ENCODE assay signal across 17 cellular contexts in the genomic region with DNA sequence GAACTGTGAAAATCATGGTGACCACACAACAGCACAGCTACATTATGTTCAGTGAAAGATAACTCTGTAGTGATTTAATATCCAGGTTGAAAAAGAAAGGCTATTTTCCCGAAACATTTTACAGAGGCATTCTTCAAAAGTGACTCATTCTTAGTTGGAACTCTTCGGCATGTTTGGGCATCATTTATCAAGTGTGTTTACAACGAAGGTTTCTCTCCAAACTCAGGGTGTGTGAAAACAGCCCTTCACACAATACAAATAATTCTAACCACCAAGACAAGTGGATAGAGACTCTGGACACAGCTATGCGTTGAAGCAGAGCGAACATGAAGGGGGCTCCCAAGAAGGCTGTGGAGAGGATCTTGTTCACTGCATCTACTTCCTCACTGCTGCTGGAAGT. TPM values are rescaled to one million over a fixed set of nuclear protein-coding genes. Genes with fewer than 3 reads are reported as not detected.
DNase-seq lines count a peak whose midpoint lies in the region; ATAC-seq and TF ChIP-seq lines count a peak whose summit lies in the region.
"Had no signal": no experiment of that assay in that cellular context is flagged by ENCODE, and none has a peak within 500 bp of the region (broad histone marks: within the 10 kb centered on the region; RNA-seq: fewer than 3 reads in every experiment).

No MANE protein-coding gene starts in this region.

- H4K20me1 ChIP-seq in PC-3 (ENCODE audit: low read length) (no peaks in the 10 kb centered on the region), mammary epithelial cell (ENCODE audit: insufficient read depth, low read length) (no peaks in the 10 kb centered on the region)

- intact Hi-C loops in PC-3 (cut with micrococcal nuclease) (loop anchor here (2.0 kb wide), 1 partner anchor 31 kb away; no protein-coding TSS in a partner anchor), mammary epithelial cell (cut with micrococcal nuclease) (no loop called here), uterus (cut with DNase I; ENCODE audit: low total_unique reads) (no loop called here)
- intact Hi-C loops in activated T-helper 2 cell treated with anti-CD3 and anti-CD28 coated beads, Interferon-gamma antibody, Interleukin-2, Interleukin-4, amounts not matched to agents 10 μg/mL and 5 μg/mL and 100 μg/mL, durations not matched to agents 14 hours and 24 hours and 36 hours (cut with micrococcal nuclease) = no loop called here

- dilution Hi-C loops in mammary epithelial cell (cut with HindIII; ENCODE audit: low sequenced_read_pairs) = no loop called here

- TF ChIP-seq POLR2A in gastroesophageal sphincter (IDR thresholded peaks at IDR 0.05) (no peak), uterus (IDR thresholded peaks at IDR 0.05) (no peak)

- no TSS peak for BruUV-seq in PC-3 (replicated peaks; lab: Mats Ljungman, UMichigan)
- BruUV-seq in mammary epithelial cell (replicated peaks; lab: Mats Ljungman, UMichigan) = no TSS peak

- H3K9me3 ChIP-seq in PC-3 (ENCODE audit: low read length) (peaks cover 10% of the 10 kb centered on the region), mammary epithelial cell (replicated peaks; ENCODE audit: insufficient read depth, low read length) (no peaks in the 10 kb centered on the region), gastroesophageal sphincter (no peaks in the 10 kb centered on the region), uterus (no peaks in the 10 kb centered on the region)
- H3K9me3 ChIP-seq: A549, BE2C had no signal

- in situ Hi-C loops in mammary epithelial cell (cut with MboI; ENCODE audit: low sequenced_read_pairs in 2 of 2) = no loop called here

- no peak overlapping the region for H3K9ac ChIP-seq in PC-3 (ENCODE audit: low read length)
- H3K9ac ChIP-seq in mammary epithelial cell (ENCODE audit: insufficient read depth, low read length) = no peak overlapping the region
- H3K9ac ChIP-seq: GM23248 had no signal

- no peak for TF ChIP-seq EP300 in gastroesophageal sphincter (IDR thresholded peaks at IDR 0.05)

- H3K4me3 ChIP-seq in PC-3 (ENCODE audit: low read length) (no peak overlapping the region), mammary epithelial cell (replicated peaks in 1 of 3; ENCODE audit: insufficient read depth in 1 of 3, low read depth in 2 of 3, low read length in 3 of 3) (no peak overlapping the region), gastroesophageal sphincter (no peak overlapping the region), uterus (peak overlapping the region in 1 of 2 donors; percentile 7)
- H3K4me3 ChIP-seq: A549, GM23248 had no signal

- ATAC-seq in PC-3 (no peak), gastroesophageal sphincter (peak; percentile 41), HG02571 (IDR thresholded peaks at IDR 0.05; ENCODE audit: unreplicated experiment) (no peak)
- ATAC-seq: A549, HepG2 had no signal

- H3K79me2 ChIP-seq in PC-3 (ENCODE audit: low read length) (no peaks in the 10 kb centered on the region), mammary epithelial cell (ENCODE audit: insufficient read depth, low read length) (no peaks in the 10 kb centered on the region)

- H3K27ac Mint-ChIP-seq in activated T-helper 2 cell treated with anti-CD3 and anti-CD28 coated beads, Interferon-gamma antibody, Interleukin-2, Interleukin-4, amounts not matched to agents 10 μg/mL and 5 μg/mL and 100 μg/mL, durations not matched to agents 14 hours and 24 hours and 36 hours = no peak overlapping the region

- DNase-seq in PC-3 = peak; percentile 19
- DNase-seq in mammary epithelial cell = peak; percentile 1
- no peak for DNase-seq in uterus
- DNase-seq in activated T-helper 2 cell treated with anti-CD3 and anti-CD28 coated beads, Interferon-gamma antibody, Interleukin-2, Interleukin-4, amounts not matched to agents 10 μg/mL and 5 μg/mL and 100 μg/mL, durations not matched to agents 14 hours and 24 hours and 36 hours (ENCODE audit: low spot score) = no peak
- DNase-seq in occipital lobe (lab: John Stamatoyannopoulos, UW) = no peak
- DNase-seq: BE2C; CD4-positive, alpha-beta memory T cell; DND-41; GDM1; GM23248 had no signal

- no peaks in the 10 kb centered on the region for H3K4me1 Mint-ChIP-seq in activated T-helper 2 cell treated with anti-CD3 and anti-CD28 coated beads, Interferon-gamma antibody, Interleukin-2, Interleukin-4, amounts not matched to agents 10 μg/mL and 5 μg/mL and 100 μg/mL, durations not matched to agents 14 hours and 24 hours and 36 hours (ENCODE audit: low read depth)
- H3K4me1 Mint-ChIP-seq: CD4-positive, alpha-beta memory T cell had no signal

- H3K27me3 ChIP-seq in PC-3 (ENCODE audit: low read length) (no peaks in the 10 kb centered on the region), mammary epithelial cell (ENCODE audit: insufficient read depth, low read length) (no peaks in the 10 kb centered on the region), gastroesophageal sphincter (no peaks in the 10 kb centered on the region), uterus (no peaks in the 10 kb centered on the region)
- H3K27me3 ChIP-seq: BE2C had no signal

- H3K4me3 Mint-ChIP-seq in activated T-helper 2 cell treated with anti-CD3 and anti-CD28 coated beads, Interferon-gamma antibody, Interleukin-2, Interleukin-4, amounts not matched to agents 10 μg/mL and 5 μg/mL and 100 μg/mL, durations not matched to agents 14 hours and 24 hours and 36 hours (ENCODE audit: low read depth) = no peak overlapping the region
- H3K4me3 Mint-ChIP-seq: CD4-positive, alpha-beta memory T cell had no signal

- WGBS in mammary epithelial cell (ENCODE audit: low coverage, missing lambda C conversion rate) = 39% methylated on average over 5 of the region's 5 CpGs
- 36 to 38% methylated on average over 5 of the region's 5 CpGs for WGBS in gastroesophageal sphincter (ENCODE audit: low coverage in 1 of 2), 2 donors

- no peaks in the 10 kb centered on the region for H3K36me3 Mint-ChIP-seq in activated T-helper 2 cell treated with anti-CD3 and anti-CD28 coated beads, Interferon-gamma antibody, Interleukin-2, Interleukin-4, amounts not matched to agents 10 μg/mL and 5 μg/mL and 100 μg/mL, durations not matched to agents 14 hours and 24 hours and 36 hours (ENCODE audit: low read depth)
- H3K36me3 Mint-ChIP-seq: CD4-positive, alpha-beta memory T cell had no signal

- no peaks in the 10 kb centered on the region for H3F3A ChIP-seq in PC-3 (ENCODE audit: low read length, unreplicated experiment)

- H3K27me3 Mint-ChIP-seq in activated T-helper 2 cell treated with anti-CD3 and anti-CD28 coated beads, Interferon-gamma antibody, Interleukin-2, Interleukin-4, amounts not matched to agents 10 μg/mL and 5 μg/mL and 100 μg/mL, durations not matched to agents 14 hours and 24 hours and 36 hours (ENCODE audit: low read depth) = no peaks in the 10 kb centered on the region

- TF ChIP-seq CTCF in PC-3 (conservative IDR thresholded peaks at IDR 0.05; ENCODE audit: low read depth, low read length) = no peak
- no peak for TF ChIP-seq CTCF in mammary epithelial cell (conservative IDR thresholded peaks at IDR 0.05 in 1 of 2, IDR thresholded peaks at IDR 0.05 in 1 of 2; ENCODE audit: extremely low read depth in 1 of 2, insufficient read depth in 1 of 2, low read depth in 1 of 2, low read length in 2 of 2)
- TF ChIP-seq CTCF in gastroesophageal sphincter (IDR thresholded peaks at IDR 0.05) = no peak
- TF ChIP-seq CTCF in uterus (IDR thresholded peaks at IDR 0.05) = no peak

- H3K9me3 Mint-ChIP-seq in activated T-helper 2 cell treated with anti-CD3 and anti-CD28 coated beads, Interferon-gamma antibody, Interleukin-2, Interleukin-4, amounts not matched to agents 10 μg/mL and 5 μg/mL and 100 μg/mL, durations not matched to agents 14 hours and 24 hours and 36 hours = peaks cover 57% of the 10 kb centered on the region

- H3K9me2 ChIP-seq in PC-3 (replicated peaks; ENCODE audit: low read length) = no peaks in the 10 kb centered on the region

- H2AFZ ChIP-seq in PC-3 (ENCODE audit: low read length) (no peak overlapping the region), mammary epithelial cell (ENCODE audit: low read depth, low read length) (no peak overlapping the region)
- H2AFZ ChIP-seq: GM23248 had no signal

- POLR2A ChIA-PET in PC-3 (lab: Charles Lee; ENCODE audit: unreplicated experiment) = no interaction called here

- CTCF ChIA-PET in PC-3 (lab: Charles Lee) (no interaction called here), mammary epithelial cell (lab: Charles Lee; ENCODE audit: low non-redundant PET) (no interaction called here)

- H3K36me3 ChIP-seq in PC-3 (ENCODE audit: low read depth, low read length) = no peaks in the 10 kb centered on the region
- no peaks in the 10 kb centered on the region for H3K36me3 ChIP-seq in mammary epithelial cell (ENCODE audit: insufficient read depth, low read length)
- no peaks in the 10 kb centered on the region for H3K36me3 ChIP-seq in gastroesophageal sphincter
- no peaks in the 10 kb centered on the region for H3K36me3 ChIP-seq in uterus
- H3K36me3 ChIP-seq: BE2C had no signal

- no peaks in the 10 kb centered on the region for H3K4me1 ChIP-seq in PC-3 (ENCODE audit: insufficient read depth, low read length)
- peaks cover 9% of the 10 kb centered on the region for H3K4me1 ChIP-seq in mammary epithelial cell (ENCODE audit: insufficient read depth, low read length)
- H3K4me1 ChIP-seq in gastroesophageal sphincter = no peaks in the 10 kb centered on the region
- peaks cover 7% of the 10 kb centered on the region in 2 donors for H3K4me1 ChIP-seq in uterus
- H3K4me1 ChIP-seq: A549, BE2C had no signal

- no peak overlapping the region for H3K27ac ChIP-seq in PC-3 (ENCODE audit: low read length)
- H3K27ac ChIP-seq in mammary epithelial cell (ENCODE audit: insufficient read depth, low read depth, low read length) = no peak overlapping the region
- no peak overlapping the region for H3K27ac ChIP-seq in gastroesophageal sphincter
- peak overlapping the region; percentile 54 to 55 for H3K27ac ChIP-seq in uterus
- H3K27ac ChIP-seq: A549, C4-2B, GM23248 had no signal

- H3K4me2 ChIP-seq in PC-3 (ENCODE audit: low read length) (no peak overlapping the region), mammary epithelial cell (ENCODE audit: insufficient read depth, low read depth, low read length) (peak overlapping the region; percentile 14)
- H3K4me2 ChIP-seq: A549 had no signal

RNA-seq across cellular contexts. Expression of a gene that starts 57.6 kb away (rescaled TPM):
- total RNA-seq in PC-3 (2014; rRNA removed) (not detected in 2 replicates), mammary epithelial cell (not detected), gastroesophageal sphincter (under 1 TPM in 1 of 4 donors, not detected in 3; 0.40 TPM), uterus (10 to 100 TPM in 1 of 4 donors, not detected in 3; 26.2 TPM), occipital lobe (1.9 TPM)
- polyA plus RNA-seq in mammary epithelial cell = not detected
- polyA minus RNA-seq in mammary epithelial cell = not detected
- not detected in 2 replicates for total RNA-seq in activated T-helper 2 cell treated with anti-CD3 and anti-CD28 coated beads, Interferon-gamma antibody, Interleukin-2, Interleukin-4, amounts not matched to agents 10 μg/mL and 5 μg/mL and 100 μg/mL, durations not matched to agents 14 hours and 24 hours and 36 hours
- total RNA-seq: CD4-positive, alpha-beta memory T cell; GM23248; HepG2; HT1080 had no signal
- polyA plus RNA-seq: A549; AG04450; CD4-positive, alpha-beta memory T cell; GM23248; HepG2 had no signal

Comparison
In these comparisons a context has a peak if more than half of its experiments do, and no peak if none do; other contexts are left out.
1. DNase-seq: peak in PC-3 (single experiment) and mammary epithelial cell (single experiment); none in uterus (0 of 2), activated T-helper 2 cell treated with anti-CD3 and anti-CD28 coated beads, Interferon-gamma antibody, Interleukin-2, Interleukin-4, amounts not matched to agents 10 μg/mL and 5 μg/mL and 100 μg/mL, durations not matched to agents 14 hours and 24 hours and 36 hours (single experiment) and occipital lobe (single experiment).
2. H3K27ac ChIP-seq: peak in uterus (2 of 2); none in PC-3 (single experiment), mammary epithelial cell (single experiment) and gastroesophageal sphincter (0 of 4).